Comparison of ENCODE assay signal across 30 cellular contexts in the genomic region with DNA sequence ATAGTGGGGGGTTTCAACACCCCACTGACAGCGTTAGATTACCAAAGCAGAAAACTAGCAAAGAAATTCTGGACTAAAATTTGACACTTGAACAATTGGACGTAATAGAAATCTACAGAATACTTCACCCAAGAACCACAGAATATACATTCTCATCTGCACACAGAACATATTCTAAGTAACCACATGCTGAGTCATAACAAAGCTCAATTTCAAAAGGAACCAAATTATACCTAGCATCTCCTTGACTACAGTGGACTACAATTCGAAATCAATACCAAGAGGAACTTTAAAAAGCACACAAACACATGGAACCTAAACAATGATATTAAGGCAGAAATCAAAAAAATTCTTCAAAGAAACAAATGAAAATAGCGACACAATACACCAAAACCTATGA.
DNase-seq lines count a peak whose midpoint lies in the region; ATAC-seq and TF ChIP-seq lines count a peak whose summit lies in the region.
"Had no signal": no experiment of that assay in that cellular context is flagged by ENCODE, and none has a peak within 500 bp of the region (broad histone marks: within the 10 kb centered on the region; RNA-seq: fewer than 3 reads in every experiment).

No MANE protein-coding gene starts in this region.

- ATAC-seq in GM18870 (IDR thresholded peaks at IDR 0.05; ENCODE audit: unreplicated experiment) (peak; percentile 80), HG02981 (IDR thresholded peaks at IDR 0.05; ENCODE audit: unreplicated experiment) (peak; percentile 56), HG03460 (IDR thresholded peaks at IDR 0.05; ENCODE audit: unreplicated experiment) (peak; percentile 70), PC-3 (no peak), GM21423 (IDR thresholded peaks at IDR 0.05; ENCODE audit: unreplicated experiment) (no peak)
- ATAC-seq: activated CD4-positive, CD25-positive, alpha-beta regulatory T cell treated with anti-CD3 and anti-CD28 coated beads, Interleukin-2, amount 50 U/mL, for 24 hours; activated CD8-positive, alpha-beta T cell treated with anti-CD3 and anti-CD28 coated beads, Interleukin-2, amount 10 ng/mL, durations not matched to agents 7 days and 5 days; HepG2; left ventricle myocardium superior; stimulated activated naive B cell treated with anti-CD40 and anti-IgM and Interleukin-4, amounts not matched to agents 10 μg/mL and 1 μg/mL and 100 μg/mL, for 72 hours; T-helper 17 cell had no signal

- no TSS peak for BruUV-seq in PC-3 (replicated peaks; lab: Mats Ljungman, UMichigan)

- H3K4me3 ChIP-seq in PC-3 (ENCODE audit: low read length) (no peak overlapping the region), esophagus muscularis mucosa (no peak overlapping the region)
- H3K4me3 ChIP-seq: sigmoid colon, SK-N-MC, suprapubic skin had no signal

- POLR2A ChIA-PET in PC-3 (lab: Charles Lee; ENCODE audit: unreplicated experiment), result no interaction called here

- H3K27ac ChIP-seq in PC-3 (ENCODE audit: low read length), result no peak overlapping the region
- no peak overlapping the region for H3K27ac ChIP-seq in esophagus muscularis mucosa (replicated peaks in 1 of 4)
- H3K27ac ChIP-seq: sigmoid colon, SK-N-MC, suprapubic skin had no signal

- intact Hi-C loops in PC-3 (cut with micrococcal nuclease) (no loop called here), esophagus muscularis mucosa (cut with DNase I) (no loop called here)

- 87% methylated on average over 4 of the region's 4 CpGs for WGBS in esophagus muscularis mucosa

- H3K9me2 ChIP-seq in PC-3 (replicated peaks; ENCODE audit: low read length), result no peaks in the 10 kb centered on the region

- no peak overlapping the region for H3K9ac ChIP-seq in PC-3 (ENCODE audit: low read length)

- H3K36me3 ChIP-seq in PC-3 (ENCODE audit: low read depth, low read length), result no peaks in the 10 kb centered on the region
- no peaks in the 10 kb centered on the region for H3K36me3 ChIP-seq in esophagus muscularis mucosa
- H3K36me3 ChIP-seq: sigmoid colon, suprapubic skin had no signal

- H3F3A ChIP-seq in PC-3 (ENCODE audit: low read length, unreplicated experiment), result no peaks in the 10 kb centered on the region

- H3K4me1 ChIP-seq in PC-3 (ENCODE audit: insufficient read depth, low read length), result no peaks in the 10 kb centered on the region
- no peaks in the 10 kb centered on the region for H3K4me1 ChIP-seq in esophagus muscularis mucosa
- H3K4me1 ChIP-seq: sigmoid colon, suprapubic skin had no signal

- TF ChIP-seq CTCF in PC-3 (conservative IDR thresholded peaks at IDR 0.05; ENCODE audit: low read depth, low read length), result no peak
- no peak for TF ChIP-seq CTCF in esophagus muscularis mucosa (IDR thresholded peaks at IDR 0.05)

- H3K4me2 ChIP-seq in PC-3 (ENCODE audit: low read length), result no peak overlapping the region

- CTCF ChIA-PET in PC-3 (lab: Charles Lee), result no interaction called here

- no peaks in the 10 kb centered on the region for H4K20me1 ChIP-seq in PC-3 (ENCODE audit: low read length)

- no peak for TF ChIP-seq POLR2A in esophagus muscularis mucosa (IDR thresholded peaks at IDR 0.05; ENCODE audit: low read depth)

- TF ChIP-seq EP300 in esophagus muscularis mucosa (IDR thresholded peaks at IDR 0.05), result no peak

- no peaks in the 10 kb centered on the region for H3K79me2 ChIP-seq in PC-3 (ENCODE audit: low read length)

- H2AFZ ChIP-seq in PC-3 (ENCODE audit: low read length), result no peak overlapping the region

- no peaks in the 10 kb centered on the region for H3K9me3 ChIP-seq in PC-3 (ENCODE audit: low read length)
- H3K9me3 ChIP-seq in esophagus muscularis mucosa, result peaks cover 0 to 4% (median 0%) of the 10 kb centered on the region in 4 donors
- H3K9me3 ChIP-seq: sigmoid colon, suprapubic skin had no signal

- H3K27me3 ChIP-seq in PC-3 (ENCODE audit: low read length), result no peaks in the 10 kb centered on the region
- H3K27me3 ChIP-seq in esophagus muscularis mucosa, result no peaks in the 10 kb centered on the region
- H3K27me3 ChIP-seq: sigmoid colon, suprapubic skin had no signal

- DNase-seq in PC-3 (peak; percentile 24), esophagus muscularis mucosa (ENCODE audit: extremely low spot score) (no peak), SKM-1 treated with dmso at 0.1 percent for 144 hours (lab: John Stamatoyannopoulos, UW; ENCODE audit: unreplicated experiment) (no peak), dermis blood vessel endothelial cell (no peak)
- DNase-seq: activated CD8-positive, alpha-beta T cell treated with anti-CD3 and anti-CD28 coated beads, Interleukin-2, amount 10 ng/mL, durations not matched to agents 7 days and 5 days; activated naive CD8-positive, alpha-beta T cell treated with anti-CD3 and anti-CD28 coated beads for 36 hours; aorta; C1 segment of cervical spinal cord; COR-L47; DMS53; effector CD8-positive, alpha-beta T cell; H9; islet precursor cell; left ventricle myocardium superior; NCI-H1048; NCI-H1694; NCI-H2171 treated with DMSO at 0.1 percent for 48 hours; NCI-H774; sigmoid colon; stimulated activated CD4-positive, alpha-beta T cell treated with anti-CD3 and anti-CD28 coated beads, Interleukin-4, amount 100 ng/mL, for 4 hours; stimulated activated naive B cell treated with anti-CD40 and anti-IgM and Interleukin-4, amounts not matched to agents 10 μg/mL and 1 μg/mL and 100 μg/mL, for 72 hours; T-helper 17 cell had no signal

Comparison
In these comparisons a context has a peak if more than half of its experiments do, and no peak if none do; other contexts are left out.
1. ATAC-seq: peak in GM18870 (single experiment), HG02981 (single experiment) and HG03460 (single experiment); none in PC-3 (single experiment) and GM21423 (single experiment).